Comparison of ENCODE assay signal across 19 cellular contexts in the genomic region with DNA sequence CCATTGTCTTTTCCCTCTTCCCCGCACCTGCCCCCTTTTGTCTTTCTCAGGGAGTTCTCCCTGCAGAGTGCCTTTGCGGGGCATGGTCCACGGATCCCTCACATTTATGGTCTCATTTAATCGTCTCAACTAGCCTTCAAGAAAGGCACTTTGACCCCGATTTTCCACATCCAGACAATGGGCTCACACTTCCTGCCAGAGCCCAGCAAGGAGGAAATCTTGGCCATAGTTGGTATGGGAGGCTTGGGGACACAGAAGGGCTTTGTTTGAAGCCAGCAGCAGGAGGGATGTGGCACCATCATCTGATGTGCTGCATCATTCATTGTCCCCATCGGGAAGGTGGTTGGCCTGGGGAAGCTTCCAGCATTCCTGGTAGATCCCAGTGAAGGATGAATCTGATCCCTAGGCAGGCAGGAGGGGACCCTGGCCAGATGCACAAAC. TPM values are rescaled to one million over a fixed set of nuclear protein-coding genes. Genes with fewer than 3 reads are reported as not detected.
A peak's percentile ranks its signal among the peaks of the same experiment; 100 is the strongest.
DNase-seq lines count a peak whose midpoint lies in the region; ATAC-seq and TF ChIP-seq lines count a peak whose summit lies in the region.
"Had no signal": no experiment of that assay in that cellular context is flagged by ENCODE, and none has a peak within 500 bp of the region (broad histone marks: within the 10 kb centered on the region; RNA-seq: fewer than 3 reads in every experiment).

No MANE protein-coding gene starts in this region.

- TF ChIP-seq CTCF in heart right ventricle (IDR thresholded peaks at IDR 0.05): no peak

- H3K9ac ChIP-seq in neuronal stem cell (ENCODE audit: low read depth, low read length, poor library complexity): no peak overlapping the region

- H2BK12ac ChIP-seq in neuronal stem cell (ENCODE audit: low read length): no peak overlapping the region

- H3K4me1 ChIP-seq in heart right ventricle (peaks cover 51 to 100% (median 92%) of the 10 kb centered on the region in 9 donors), urinary bladder (ENCODE audit: insufficient read depth) (no peaks in the 10 kb centered on the region), neuronal stem cell (ENCODE audit: control insufficient read depth in 2 of 2, insufficient read depth in 1 of 2, low read depth in 1 of 2, low read length in 2 of 2) (peaks cover 23 to 30% of the 10 kb centered on the region in 2 donors)

- no peak overlapping the region for H3K14ac ChIP-seq in neuronal stem cell (ENCODE audit: low read length)

- no peak overlapping the region for H4K91ac ChIP-seq in neuronal stem cell (ENCODE audit: low read depth, low read length, poor library complexity)

- H3K36me3 ChIP-seq in heart right ventricle (peaks cover 0 to 5% (median 0%) of the 10 kb centered on the region in 9 donors), urinary bladder (ENCODE audit: insufficient read depth) (no peaks in the 10 kb centered on the region), neuronal stem cell (replicated peaks in 1 of 2; ENCODE audit: control insufficient read depth in 2 of 2, insufficient read depth in 2 of 2, low read length in 2 of 2) (no peaks in the 10 kb centered on the region)
- H3K36me3 ChIP-seq: SJCRH30 had no signal

- H3K27me3 ChIP-seq in heart right ventricle (no peaks in the 10 kb centered on the region), neuronal stem cell (ENCODE audit: control insufficient read depth in 3 of 3, insufficient read depth in 3 of 3, low read depth in 1 of 3, low read length in 3 of 3) (no peaks in the 10 kb centered on the region)
- H3K27me3 ChIP-seq: left lung, SJCRH30 had no signal

- H3K18ac ChIP-seq in neuronal stem cell (ENCODE audit: low read length): no peak overlapping the region

- no peaks in the 10 kb centered on the region for H3K79me1 ChIP-seq in neuronal stem cell (ENCODE audit: low read depth, low read length)

- H3K4me2 ChIP-seq in neuronal stem cell (ENCODE audit: insufficient read depth, low read length, poor library complexity, severe bottlenecking): no peak overlapping the region

- H4K8ac ChIP-seq in neuronal stem cell (ENCODE audit: low read depth, low read length): no peak overlapping the region

- H2BK5ac ChIP-seq in neuronal stem cell (ENCODE audit: low read length): no peak overlapping the region

- ATAC-seq in heart right ventricle: no peak
- ATAC-seq in Right ventricle myocardium superior (ENCODE audit: poor library complexity): no peak
- no peak for ATAC-seq in HG02870 (IDR thresholded peaks at IDR 0.05; ENCODE audit: unreplicated experiment)
- ATAC-seq: K562; left lung; naive thymus-derived CD4-positive, alpha-beta T cell had no signal

- DNase-seq in heart right ventricle (no peak), Right ventricle myocardium superior (no peak), globus pallidus (ENCODE audit: low spot score) (peak; percentile 92), putamen (ENCODE audit: low spot score) (peak; percentile 80), SHP77 treated with DMSO at 0.1 percent for 48 hours (lab: John Stamatoyannopoulos, UW) (no peak), neuronal stem cell (ENCODE audit: low spot score) (no peak)
- DNase-seq: activated CD8-positive, alpha-beta memory T cell treated with anti-CD3 and anti-CD28 coated beads, Interleukin-2, amount 50 U/mL, for 4 hours; activated naive CD4-positive, alpha-beta T cell treated with Interleukin-2 at 50 U/mL for 16 hours; CD8-positive, alpha-beta memory T cell; naive thymus-derived CD4-positive, alpha-beta T cell; NCI-H1048; NCI-H2081 treated with DMSO at 0.1 percent for 48 hours; NCI-H510A treated with DMSO at 0.1 percent for 48 hours; retina; SJCRH30 had no signal

- H2BK120ac ChIP-seq in neuronal stem cell (ENCODE audit: low read depth, low read length): no peak overlapping the region

- H2BK15ac ChIP-seq in neuronal stem cell (ENCODE audit: low read length): no peak overlapping the region

- H3K27ac ChIP-seq in heart right ventricle (peak overlapping the region in 9 of 10 donors; percentile 14 to 100 (median 94)), urinary bladder (ENCODE audit: low read depth) (peak overlapping the region; percentile 13), neuronal stem cell (replicated peaks; ENCODE audit: low read length) (no peak overlapping the region)
- H3K27ac ChIP-seq: left lung, SJCRH30 had no signal

- H3K4ac ChIP-seq in neuronal stem cell (ENCODE audit: low read length): no peak overlapping the region

- H2AK5ac ChIP-seq in neuronal stem cell (ENCODE audit: low read depth, low read length): no peak overlapping the region

- no peak overlapping the region for H2AFZ ChIP-seq in neuronal stem cell (ENCODE audit: low read length)

- no peak overlapping the region for H3K23ac ChIP-seq in neuronal stem cell (ENCODE audit: low read depth, low read length, poor library complexity)

- WGBS in heart right ventricle, 2 donors: 80 to 86% methylated on average over 6 of the region's 6 CpGs
- WGBS in urinary bladder: 77% methylated on average over 6 of the region's 6 CpGs
- no CpG with 5 or more reads among the region's 6 CpGs for WGBS in neuronal stem cell (ENCODE audit: extremely low coverage in 2 of 2, insufficient read length in 2 of 2, insufficient replicate concordance in 1 of 2), 2 donors

- H3K4me3 ChIP-seq in heart right ventricle (no peak overlapping the region), urinary bladder (ENCODE audit: low read depth, low read length) (no peak overlapping the region), neuronal stem cell (ENCODE audit: low read length in 2 of 2) (no peak overlapping the region)
- H3K4me3 ChIP-seq: K562, left lung, SJCRH30 had no signal

- intact Hi-C loops in heart right ventricle (cut with DNase I): no loop called here
- intact Hi-C loops in Right ventricle myocardium superior (cut with DNase I): no loop called here

- H3K9me3 ChIP-seq in heart right ventricle (no peaks in the 10 kb centered on the region), neuronal stem cell (replicated peaks in 1 of 2; ENCODE audit: control insufficient read depth in 2 of 2, insufficient read depth in 1 of 2, low read depth in 1 of 2, low read length in 2 of 2) (no peaks in the 10 kb centered on the region)
- H3K9me3 ChIP-seq: left lung, SJCRH30 had no signal

RNA-seq across cellular contexts. Expression of a gene that starts 24.9 kb away (rescaled TPM):
- total RNA-seq in heart right ventricle: 100 to 1,000 TPM; 532 to 861 (median 668) TPM
- polyA plus RNA-seq in heart right ventricle: 100 to 1,000 TPM; 360 to 823 TPM
- total RNA-seq in Right ventricle myocardium superior: 837 TPM
- 405 TPM for total RNA-seq in urinary bladder
- 2,591 TPM for polyA plus RNA-seq in urinary bladder
- polyA plus RNA-seq in neuronal stem cell (2013, experiment 1 of 2): 29.4 TPM
- 28.1 TPM for polyA plus RNA-seq in neuronal stem cell (2013, experiment 2 of 2)

Comparison
In these comparisons a context has a peak if more than half of its experiments do, and no peak if none do; other contexts are left out.
1. DNase-seq: peak in globus pallidus (single experiment) and putamen (single experiment); none in heart right ventricle (0 of 2), Right ventricle myocardium superior (single experiment), SHP77 treated with DMSO at 0.1 percent for 48 hours (single experiment) and neuronal stem cell (single experiment).